ENCODE assay signal across 11 cellular contexts in the genomic region with DNA sequence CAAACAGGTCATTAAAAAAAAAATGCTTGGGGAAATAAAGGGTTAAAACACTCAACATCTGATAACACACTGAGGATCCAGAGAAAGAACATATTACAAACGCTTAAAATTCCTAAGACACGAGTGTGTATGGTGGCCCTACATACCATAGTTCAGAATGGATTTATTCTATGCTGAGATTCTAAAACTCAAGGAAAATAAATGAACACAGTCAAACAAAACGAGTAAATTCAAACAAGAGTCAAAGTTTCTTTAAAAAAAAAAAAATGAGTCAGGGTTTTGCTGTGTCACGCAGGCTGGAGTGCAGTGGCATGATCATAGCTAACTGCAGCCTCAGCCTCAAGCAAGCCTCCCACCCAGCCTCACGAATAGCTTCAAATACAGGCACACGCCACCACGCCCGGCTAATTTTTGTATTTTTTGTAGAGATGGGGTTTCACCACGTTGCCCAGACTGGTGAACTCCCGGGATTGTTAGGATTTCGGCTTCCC. TPM values are rescaled to one million over a fixed set of nuclear protein-coding genes. Genes with fewer than 3 reads are reported as not detected.
A peak's percentile ranks its signal among the peaks of the same experiment; 100 is the strongest.
DNase-seq lines count a peak whose midpoint lies in the region; ATAC-seq and TF ChIP-seq lines count a peak whose summit lies in the region.
"Had no signal": no experiment of that assay in that cellular context is flagged by ENCODE, and none has a peak within 500 bp of the region (broad histone marks: within the 10 kb centered on the region; RNA-seq: fewer than 3 reads in every experiment).

No MANE protein-coding gene starts in this region.

- no peaks in the 10 kb centered on the region for H3K9me3 Mint-ChIP-seq in nephron progenitor cell

- peaks cover 89% of the 10 kb centered on the region for H3K79me2 ChIP-seq in ACC112 (ENCODE audit: control insufficient read depth, insufficient read depth, low read length, unreplicated experiment)

- H3K4me3 ChIP-seq in ACC112 (ENCODE audit: low read depth, low read length) (no peak overlapping the region), esophagus muscularis mucosa (no peak overlapping the region)
- H3K4me3 ChIP-seq: BLaER1 treated with 17β-estradiol and CSF1 and Interleukin-3, amounts not matched to agents 10 nM and 100 nM had no signal

- H3K27ac Mint-ChIP-seq in nephron progenitor cell, result peak overlapping the region; percentile 48

- no peaks in the 10 kb centered on the region for H3K27me3 ChIP-seq in ACC112 (ENCODE audit: insufficient read depth, low read length)
- no peaks in the 10 kb centered on the region for H3K27me3 ChIP-seq in esophagus muscularis mucosa
- H3K27me3 ChIP-seq: BLaER1 treated with 17β-estradiol and CSF1 and Interleukin-3, amounts not matched to agents 10 nM and 100 nM had no signal

- H3K4me1 ChIP-seq in ACC112 (ENCODE audit: control insufficient read depth, insufficient read depth, low read length, unreplicated experiment) (peaks cover 17% of the 10 kb centered on the region), esophagus muscularis mucosa (peaks cover 19 to 49% (median 35%) of the 10 kb centered on the region in 4 donors)
- H3K4me1 ChIP-seq: BLaER1 treated with 17β-estradiol and CSF1 and Interleukin-3, amounts not matched to agents 10 nM and 100 nM had no signal

- no peak overlapping the region for H2AFZ ChIP-seq in ACC112 (ENCODE audit: low read length, unreplicated experiment)

- TF ChIP-seq CTCF in esophagus muscularis mucosa (IDR thresholded peaks at IDR 0.05) (no peak), nephron progenitor cell (IDR thresholded peaks at IDR 0.05) (no peak)

- H3K4me1 Mint-ChIP-seq in nephron progenitor cell, result no peaks in the 10 kb centered on the region

- no peak overlapping the region for H3K4me3 Mint-ChIP-seq in nephron progenitor cell

- intact Hi-C loops in esophagus muscularis mucosa (cut with DNase I), result no loop called here

- H3K27ac ChIP-seq in ACC112 (ENCODE audit: low read depth, low read length) (peak overlapping the region; percentile 66), esophagus muscularis mucosa (replicated peaks in 1 of 4) (peak overlapping the region in 3 of 4 donors; percentile 37 to 65 (median 58)), substantia nigra (ENCODE audit: low read depth, low read length, poor library complexity, severe bottlenecking) (no peak overlapping the region)
- H3K27ac ChIP-seq: BLaER1 treated with 17β-estradiol and CSF1 and Interleukin-3, amounts not matched to agents 10 nM and 100 nM; epithelial cell of prostate had no signal

- DNase-seq in LHCN-M2 (ENCODE audit: low read depth) (peak; percentile 53), esophagus muscularis mucosa (ENCODE audit: extremely low spot score) (no peak), nephron progenitor cell (no peak), substantia nigra (lab: John Stamatoyannopoulos, UW) (no peak)
- DNase-seq in stimulated activated CD4-positive, alpha-beta T cell treated with anti-CD3 and anti-CD28 coated beads, Interleukin-15, amount 100 ng/mL, for 24 hours, result no peak
- no peak for DNase-seq in activated naive CD4-positive, alpha-beta T cell treated with anti-CD3 and anti-CD28 coated beads, Interleukin-2, amount 50 U/mL, for 16 hours
- DNase-seq: NCI-H1417 had no signal

- no peaks in the 10 kb centered on the region for H3K27me3 Mint-ChIP-seq in nephron progenitor cell (ENCODE audit: low read depth, poor library complexity)

- H3K36me3 ChIP-seq in ACC112 (ENCODE audit: insufficient read depth, low read length), result peaks cover 22% of the 10 kb centered on the region
- H3K36me3 ChIP-seq in esophagus muscularis mucosa, result peaks cover 20 to 48% (median 34%) of the 10 kb centered on the region in 4 donors

- H3K9me3 ChIP-seq in esophagus muscularis mucosa, result no peaks in the 10 kb centered on the region
- H3K9me3 ChIP-seq: BLaER1 treated with 17β-estradiol and CSF1 and Interleukin-3, amounts not matched to agents 10 nM and 100 nM had no signal

- no peak for ATAC-seq in GM18870 (IDR thresholded peaks at IDR 0.05; ENCODE audit: unreplicated experiment)

- TF ChIP-seq POLR2A in esophagus muscularis mucosa (IDR thresholded peaks at IDR 0.05; ENCODE audit: low read depth), result no peak

- peaks cover 38% of the 10 kb centered on the region for H3K36me3 Mint-ChIP-seq in nephron progenitor cell (ENCODE audit: low read depth)

- TF ChIP-seq EP300 in esophagus muscularis mucosa (IDR thresholded peaks at IDR 0.05), result no peak

- WGBS in esophagus muscularis mucosa, result 66% methylated on average over 11 of the region's 11 CpGs

RNA-seq across cellular contexts. Expression of gene CRK, which starts 17.4 kb away (rescaled TPM):
- total RNA-seq in LHCN-M2 (2014; rRNA removed) (82.8 and 86.6 TPM in 2 replicates), esophagus muscularis mucosa (100 to 1,000 TPM in 1 of 4 donors, 10 to 100 TPM in 3; 59.8 to 102 (median 75.7) TPM)
- 33.1 TPM for polyA plus RNA-seq in LHCN-M2 (2012)

RNA-seq across cellular contexts. Expression of gene YWHAE, which starts 38.6 kb away (rescaled TPM):
- 605 and 722 TPM in 2 replicates for total RNA-seq in LHCN-M2 (2014; rRNA removed)
- polyA plus RNA-seq in LHCN-M2 (2012), result 1,151 TPM
- 100 to 1,000 TPM; 329 to 408 (median 364) TPM for total RNA-seq in esophagus muscularis mucosa

RNA-seq across cellular contexts. Expression of gene MYO1C, which starts 53.8 kb away (rescaled TPM):
- total RNA-seq in LHCN-M2 (2014; rRNA removed), result 96.3 and 107 TPM in 2 replicates
- 216 TPM for polyA plus RNA-seq in LHCN-M2 (2012)
- 100 to 1,000 TPM; 248 to 444 (median 347) TPM for total RNA-seq in esophagus muscularis mucosa
